ENCODE assay signal across 17 cellular contexts in the genomic region with DNA sequence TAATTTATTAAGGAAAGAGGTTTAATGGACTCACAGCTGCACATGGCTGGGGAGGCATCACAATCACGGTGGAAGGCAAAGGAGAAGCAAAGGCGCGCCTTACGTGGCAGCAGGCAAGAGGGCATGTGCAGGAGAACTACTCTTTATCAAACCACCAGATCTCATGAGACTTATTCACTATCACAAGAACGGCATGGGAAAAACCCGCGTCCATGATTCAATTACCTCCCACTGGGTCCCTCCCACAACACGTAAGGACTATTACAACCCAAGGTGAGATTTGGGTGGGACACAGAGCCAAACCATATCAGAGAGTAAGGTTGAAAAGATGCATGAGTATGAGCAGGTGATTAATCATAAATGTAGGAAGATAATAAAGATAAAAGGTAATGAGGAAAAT. TPM values are rescaled to one million over a fixed set of nuclear protein-coding genes. Genes with fewer than 3 reads are reported as not detected.
"Had no signal": no experiment of that assay in that cellular context is flagged by ENCODE, and none has a peak within 500 bp of the region (broad histone marks: within the 10 kb centered on the region; RNA-seq: fewer than 3 reads in every experiment).

No MANE protein-coding gene starts in this region.

- H3K36me3 ChIP-seq: transverse colon had no signal

- H3K36me3 Mint-ChIP-seq: activated naive CD8-positive, alpha-beta T cell; brain had no signal

- H3K4me3 ChIP-seq: mucosa of descending colon, transverse colon had no signal

- H3K9me3 Mint-ChIP-seq: activated CD4-positive, alpha-beta T cell treated with anti-CD3 and anti-CD28 coated beads, Interleukin-2, amount 10 ng/mL, durations not matched to agents 7 days and 5 days; activated T-cell treated with anti-CD3 and anti-CD28 coated beads, Interleukin-2, amount 50 U/mL, for 72 hours; T-cell had no signal

- ATAC-seq: activated T-cell treated with anti-CD3 and anti-CD28 coated beads, Interleukin-2, amount 50 U/mL, for 72 hours; mucosa of descending colon; naive thymus-derived CD8-positive, alpha-beta T cell; T-cell had no signal

- H3K4me3 Mint-ChIP-seq: activated CD4-positive, alpha-beta T cell treated with anti-CD3 and anti-CD28 coated beads, Interleukin-2, amount 10 ng/mL, durations not matched to agents 7 days and 5 days; activated naive CD8-positive, alpha-beta T cell; activated T-cell treated with anti-CD3 and anti-CD28 coated beads, Interleukin-2, amount 50 U/mL, for 72 hours; naive thymus-derived CD8-positive, alpha-beta T cell; T-cell had no signal

- H3K9me3 ChIP-seq: mucosa of descending colon, transverse colon had no signal

- H3K27ac Mint-ChIP-seq: activated CD4-positive, alpha-beta T cell treated with anti-CD3 and anti-CD28 coated beads, Interleukin-2, amount 10 ng/mL, durations not matched to agents 7 days and 5 days; activated naive CD8-positive, alpha-beta T cell; activated T-cell treated with anti-CD3 and anti-CD28 coated beads, Interleukin-2, amount 50 U/mL, for 72 hours; brain; naive thymus-derived CD8-positive, alpha-beta T cell; T-cell had no signal

- DNase-seq: activated CD4-positive, alpha-beta T cell treated with anti-CD3 and anti-CD28 coated beads, Interleukin-2, amount 10 ng/mL, durations not matched to agents 7 days and 5 days; activated CD8-positive, alpha-beta memory T cell treated with anti-CD3 and anti-CD28 coated beads, Interleukin-2, amount 50 U/mL, for 48 hours; activated gamma-delta T cell; activated T-cell treated with anti-CD3 and anti-CD28 coated beads, Interleukin-2, amount 50 U/mL, for 72 hours; amygdala; cerebellar nuclear complex; islet precursor cell; mammary epithelial cell; mucosa of descending colon; naive thymus-derived CD8-positive, alpha-beta T cell; stimulated activated CD4-positive, alpha-beta T cell treated with anti-CD3 and anti-CD28 coated beads, Interleukin-4, amount 100 ng/mL, for 24 hours; stimulated activated naive CD4-positive, alpha-beta T cell; T-cell; T-helper 9 cell; transverse colon had no signal

RNA-seq across cellular contexts. Expression of a gene that starts 3.2 kb away (rescaled TPM):
- total RNA-seq: naive thymus-derived CD8-positive, alpha-beta T cell had no signal
- polyA plus RNA-seq: naive thymus-derived CD8-positive, alpha-beta T cell had no signal
